In genomic region chr15:70196314-70197291, GRCh38 we compare ENCODE assay signal across 8 cellular contexts.
DNase-seq lines count a peak whose midpoint lies in the region; ATAC-seq, FAIRE-seq and TF ChIP-seq lines count a peak whose summit lies in the region.

No MANE protein-coding gene starts in this region.

- no peaks in the 10 kb centered on the region for H3K27me3 ChIP-seq in tibial nerve

- TF ChIP-seq EP300 in tibial nerve (IDR thresholded peaks at IDR 0.05), result no peak

- in situ Hi-C loops in T47D (cut with HindIII; ENCODE audit: low pct_unique_long_range_greater_than_20kb, low sequenced_read_pairs), result no loop called here

- H3K4me1 ChIP-seq in mucosa of descending colon (ENCODE audit: low read depth), result peaks cover 2% of the 10 kb centered on the region
- peaks cover 0 to 55% (median 17%) of the 10 kb centered on the region in 4 donors for H3K4me1 ChIP-seq in tibial nerve

- H3K27ac ChIP-seq in RWPE1 (peak overlapping the region; percentile 94), tibial nerve (peak overlapping the region in 2 of 4 donors; percentile 65 to 80)

- H3K9me3 ChIP-seq in mucosa of descending colon, result no peaks in the 10 kb centered on the region
- H3K9me3 ChIP-seq in tibial nerve, result peaks cover 0 to 9% (median 0%) of the 10 kb centered on the region in 4 donors

- TF ChIP-seq CTCF in RWPE1 (conservative IDR thresholded peaks at IDR 0.05; ENCODE audit: low read depth) (no peak), mucosa of descending colon (IDR thresholded peaks at IDR 0.05) (no peak), tibial nerve (IDR thresholded peaks at IDR 0.05) (no peak)

- TF ChIP-seq POLR2A in tibial nerve (IDR thresholded peaks at IDR 0.05), result no peak

- H3K4me3 ChIP-seq in mucosa of descending colon (no peak overlapping the region), tibial nerve (no peak overlapping the region)

- ATAC-seq in GM21381 (IDR thresholded peaks at IDR 0.05; ENCODE audit: unreplicated experiment) (peak; percentile 81), mucosa of descending colon (peak; percentile 52)

- no peaks in the 10 kb centered on the region for H3K36me3 ChIP-seq in mucosa of descending colon (ENCODE audit: low read depth)
- no peaks in the 10 kb centered on the region for H3K36me3 ChIP-seq in tibial nerve

- CTCF ChIA-PET in RWPE1 (lab: Yijun Ruan, JAX), result interaction anchor here (0.5 to 0.9 kb wide), 5 partner anchors 72 to 522 kb away, joined by 3 to 5 read pairs (median 3); no protein-coding TSS in a partner anchor

- peak; percentile 99 for FAIRE-seq in HTR-8/SVneo (lab: Jason Lieb, UNC)

- DNase-seq in DMS53 (lab: John Stamatoyannopoulos, UW) (peak; percentile 96), HTR-8/SVneo (ENCODE audit: insufficient read length, low spot score) (peak; percentile 98), RWPE1 (ENCODE audit: low spot score) (peak; percentile 98), T47D (ENCODE audit: low read depth in 1 of 2, low spot score in 1 of 2) (peak; percentile 84 to 96), mucosa of descending colon (peak in 1 of 3 donors; percentile 21), tibial nerve (ENCODE audit: low spot score in 2 of 2) (peak; percentile 30 to 41)
- no peak for DNase-seq in effector CD8-positive, alpha-beta T cell (lab: John Stamatoyannopoulos, UW)

- intact Hi-C loops in mucosa of descending colon (cut with DNase I, micrococcal nuclease), result no loop called here

- POLR2A ChIA-PET in RWPE1 (lab: Yijun Ruan, JAX; ENCODE audit: low non-redundant PET), result no interaction called here

- 66 to 78% methylated on average over 17 to 20 of the region's 21 CpGs for WGBS in tibial nerve, 2 donors
